9 cellular contexts compared by ENCODE assay signal in the genomic region with DNA sequence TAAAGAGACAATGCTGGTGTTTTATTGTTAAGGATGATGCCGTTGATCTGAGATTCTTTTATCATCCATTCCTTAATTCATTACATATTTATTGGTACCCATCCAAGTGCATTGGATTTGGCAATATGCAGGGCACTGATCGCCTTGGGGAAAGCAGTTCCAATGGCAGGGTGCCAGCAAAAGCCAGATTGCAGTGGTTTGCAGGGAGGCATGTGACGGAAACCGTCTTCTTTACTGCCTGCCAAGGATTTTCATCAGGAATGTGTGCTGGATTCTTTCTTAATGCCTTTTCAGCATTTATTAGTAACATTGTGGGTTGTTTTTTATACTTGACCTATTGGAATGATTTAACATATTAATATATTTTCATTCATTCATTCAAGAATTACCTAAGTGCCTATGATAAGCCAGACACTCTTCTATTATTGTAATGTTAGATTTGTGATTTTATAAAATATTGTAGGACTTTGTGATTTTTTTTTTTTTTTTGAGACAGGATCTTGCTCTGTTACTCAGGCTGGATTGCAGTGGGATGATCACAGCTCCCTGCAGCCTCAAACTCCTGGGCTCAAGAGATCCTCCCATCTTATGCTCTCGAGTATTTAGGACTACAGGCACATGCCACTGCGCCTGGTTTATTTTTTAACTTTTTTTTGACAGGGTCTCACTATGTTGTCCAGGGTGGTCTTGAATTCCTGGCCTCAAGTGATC.
DNase-seq lines count a peak whose midpoint lies in the region; ATAC-seq lines count a peak whose summit lies in the region.
"Had no signal": no experiment of that assay in that cellular context is flagged by ENCODE, and none has a peak within 500 bp of the region (broad histone marks: within the 10 kb centered on the region; RNA-seq: fewer than 3 reads in every experiment).

No MANE protein-coding gene starts in this region.

- no peak for ATAC-seq in GM21381 (IDR thresholded peaks at IDR 0.05; ENCODE audit: unreplicated experiment)

- peak; percentile 5 for DNase-seq in NCI-H2227 (lab: John Stamatoyannopoulos, UW; ENCODE audit: unreplicated experiment)
- DNase-seq in NCI-H2227 treated with DMSO at 0.1 percent for 48 hours (lab: John Stamatoyannopoulos, UW) = no peak
- DNase-seq in anterior cingulate cortex (lab: John Stamatoyannopoulos, UW) = peak in 46 of 58 donors; percentile 1 to 90 (median 22)
- peak; percentile 95 for DNase-seq in iris pigment epithelial cell (ENCODE audit: low read depth)
- DNase-seq in ureter (ENCODE audit: low spot score) = peak; percentile 88
- DNase-seq in effector CD4-positive, alpha-beta T cell = no peak
- DNase-seq in GM19240 (ENCODE audit: insufficient read length, low spot score) = no peak
- DNase-seq: activated gamma-delta T cell treated with Interleukin-2 at 50 U/mL for 16 hours had no signal

Comparison
In these comparisons a context has a peak if more than half of its experiments do, and no peak if none do; other contexts are left out.
1. DNase-seq: peak in NCI-H2227 (single experiment), anterior cingulate cortex (46 of 58), iris pigment epithelial cell (single experiment) and ureter (single experiment); none in NCI-H2227 treated with DMSO at 0.1 percent for 48 hours (single experiment), effector CD4-positive, alpha-beta T cell (single experiment) and GM19240 (single experiment).